1 cellular context compared by ENCODE assay signal in the genomic region with DNA sequence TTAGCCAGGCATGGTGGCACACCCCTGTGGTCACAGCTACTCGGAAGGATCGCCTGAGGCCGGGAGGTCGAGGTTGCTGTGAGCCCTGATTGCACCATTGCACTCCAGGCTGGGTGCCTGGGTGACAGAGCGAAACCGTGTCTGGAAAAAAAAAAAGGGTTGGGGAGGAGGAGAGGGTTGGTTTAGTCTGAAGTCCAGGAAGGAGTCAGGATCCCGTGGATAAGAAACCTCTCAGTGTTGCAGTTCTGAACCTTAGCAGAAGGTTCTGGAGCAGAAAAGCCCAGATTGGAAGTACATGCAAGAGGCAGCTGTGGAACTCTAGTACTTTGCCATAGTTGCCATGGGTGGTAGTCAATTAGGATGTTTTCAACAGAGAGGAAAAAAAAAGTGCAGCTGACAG.
A peak's percentile ranks its signal among the peaks of the same experiment; 100 is the strongest.
TF ChIP-seq lines count a peak whose summit lies in the region.

No MANE protein-coding gene starts in this region.

TF ChIP-seq in K562, 482 proteins besides CTCF, POLR2A, EP300 and RAD21 (continued from another document):
- TF ChIP-seq, protein P1, sequence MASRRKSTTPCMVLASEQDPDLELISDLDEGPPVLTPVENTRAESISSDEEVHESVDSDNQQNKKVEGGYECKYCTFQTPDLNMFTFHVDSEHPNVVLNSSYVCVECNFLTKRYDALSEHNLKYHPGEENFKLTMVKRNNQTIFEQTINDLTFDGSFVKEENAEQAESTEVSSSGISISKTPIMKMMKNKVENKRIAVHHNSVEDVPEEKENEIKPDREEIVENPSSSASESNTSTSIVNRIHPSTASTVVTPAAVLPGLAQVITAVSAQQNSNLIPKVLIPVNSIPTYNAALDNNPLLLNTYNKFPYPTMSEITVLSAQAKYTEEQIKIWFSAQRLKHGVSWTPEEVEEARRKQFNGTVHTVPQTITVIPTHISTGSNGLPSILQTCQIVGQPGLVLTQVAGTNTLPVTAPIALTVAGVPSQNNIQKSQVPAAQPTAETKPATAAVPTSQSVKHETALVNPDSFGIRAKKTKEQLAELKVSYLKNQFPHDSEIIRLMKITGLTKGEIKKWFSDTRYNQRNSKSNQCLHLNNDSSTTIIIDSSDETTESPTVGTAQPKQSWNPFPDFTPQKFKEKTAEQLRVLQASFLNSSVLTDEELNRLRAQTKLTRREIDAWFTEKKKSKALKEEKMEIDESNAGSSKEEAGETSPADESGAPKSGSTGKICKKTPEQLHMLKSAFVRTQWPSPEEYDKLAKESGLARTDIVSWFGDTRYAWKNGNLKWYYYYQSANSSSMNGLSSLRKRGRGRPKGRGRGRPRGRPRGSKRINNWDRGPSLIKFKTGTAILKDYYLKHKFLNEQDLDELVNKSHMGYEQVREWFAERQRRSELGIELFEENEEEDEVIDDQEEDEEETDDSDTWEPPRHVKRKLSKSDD (conservative IDR thresholded peaks at IDR 0.05; ENCODE audit: low read length), result no peak
- TF ChIP-seq ZNF384 (IDR thresholded peaks at IDR 0.05; ENCODE audit: low read depth, low read length) (peak; percentile 79), KDM1A (IDR thresholded peaks at IDR 0.05) (no peak), KAT2B (IDR thresholded peaks at IDR 0.05; ENCODE audit: low read depth, low read length) (no peak), ZNF79 (CRISPR knock-in tag; IDR thresholded peaks at IDR 0.05; ENCODE audit: low read depth) (no peak), FOSL1 (tag; conservative IDR thresholded peaks at IDR 0.05) (peak; percentile 38; the same call in 1 of the 2 replicates), CEBPB (tag; IDR thresholded peaks at IDR 0.05) (peak; percentile 59; the same call in 1 of the 2 replicates), HDAC1 (IDR thresholded peaks at IDR 0.05) (0 out of 4 replicates have a peak, but pooled peaks of 1 of the 2 experiments have one; percentile 9), SMARCA5 (IDR thresholded peaks at IDR 0.05) (no peak), ZNF766 (CRISPR knock-in tag; conservative IDR thresholded peaks at IDR 0.05) (peak; percentile 97), FOXK2 (conservative IDR thresholded peaks at IDR 0.05 in 1 of 2, IDR thresholded peaks at IDR 0.05 in 1 of 2; ENCODE audit: low read depth in 2 of 2) (0 out of 4 replicates have a peak, but pooled peaks have one; percentile 11 to 17), SMARCA4 (IDR thresholded peaks at IDR 0.05) (peak; percentile 12; the same call in 1 of the 2 replicates)
- TF ChIP-seq, protein P2, sequence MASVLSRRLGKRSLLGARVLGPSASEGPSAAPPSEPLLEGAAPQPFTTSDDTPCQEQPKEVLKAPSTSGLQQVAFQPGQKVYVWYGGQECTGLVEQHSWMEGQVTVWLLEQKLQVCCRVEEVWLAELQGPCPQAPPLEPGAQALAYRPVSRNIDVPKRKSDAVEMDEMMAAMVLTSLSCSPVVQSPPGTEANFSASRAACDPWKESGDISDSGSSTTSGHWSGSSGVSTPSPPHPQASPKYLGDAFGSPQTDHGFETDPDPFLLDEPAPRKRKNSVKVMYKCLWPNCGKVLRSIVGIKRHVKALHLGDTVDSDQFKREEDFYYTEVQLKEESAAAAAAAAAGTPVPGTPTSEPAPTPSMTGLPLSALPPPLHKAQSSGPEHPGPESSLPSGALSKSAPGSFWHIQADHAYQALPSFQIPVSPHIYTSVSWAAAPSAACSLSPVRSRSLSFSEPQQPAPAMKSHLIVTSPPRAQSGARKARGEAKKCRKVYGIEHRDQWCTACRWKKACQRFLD (CRISPR knock-in tag; IDR thresholded peaks at IDR 0.05), result peak; percentile 38; the same call in 1 of the 2 replicates
- TF ChIP-seq, protein P3, sequence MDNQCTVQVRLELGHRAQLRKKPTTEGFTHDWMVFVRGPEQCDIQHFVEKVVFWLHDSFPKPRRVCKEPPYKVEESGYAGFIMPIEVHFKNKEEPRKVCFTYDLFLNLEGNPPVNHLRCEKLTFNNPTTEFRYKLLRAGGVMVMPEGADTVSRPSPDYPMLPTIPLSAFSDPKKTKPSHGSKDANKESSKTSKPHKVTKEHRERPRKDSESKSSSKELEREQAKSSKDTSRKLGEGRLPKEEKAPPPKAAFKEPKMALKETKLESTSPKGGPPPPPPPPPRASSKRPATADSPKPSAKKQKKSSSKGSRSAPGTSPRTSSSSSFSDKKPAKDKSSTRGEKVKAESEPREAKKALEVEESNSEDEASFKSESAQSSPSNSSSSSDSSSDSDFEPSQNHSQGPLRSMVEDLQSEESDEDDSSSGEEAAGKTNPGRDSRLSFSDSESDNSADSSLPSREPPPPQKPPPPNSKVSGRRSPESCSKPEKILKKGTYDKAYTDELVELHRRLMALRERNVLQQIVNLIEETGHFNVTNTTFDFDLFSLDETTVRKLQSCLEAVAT (IDR thresholded peaks at IDR 0.05), result peak in 1 of 2 experiments; percentile 55; a peak in 1 of 4 replicates
- TF ChIP-seq, protein P4, sequence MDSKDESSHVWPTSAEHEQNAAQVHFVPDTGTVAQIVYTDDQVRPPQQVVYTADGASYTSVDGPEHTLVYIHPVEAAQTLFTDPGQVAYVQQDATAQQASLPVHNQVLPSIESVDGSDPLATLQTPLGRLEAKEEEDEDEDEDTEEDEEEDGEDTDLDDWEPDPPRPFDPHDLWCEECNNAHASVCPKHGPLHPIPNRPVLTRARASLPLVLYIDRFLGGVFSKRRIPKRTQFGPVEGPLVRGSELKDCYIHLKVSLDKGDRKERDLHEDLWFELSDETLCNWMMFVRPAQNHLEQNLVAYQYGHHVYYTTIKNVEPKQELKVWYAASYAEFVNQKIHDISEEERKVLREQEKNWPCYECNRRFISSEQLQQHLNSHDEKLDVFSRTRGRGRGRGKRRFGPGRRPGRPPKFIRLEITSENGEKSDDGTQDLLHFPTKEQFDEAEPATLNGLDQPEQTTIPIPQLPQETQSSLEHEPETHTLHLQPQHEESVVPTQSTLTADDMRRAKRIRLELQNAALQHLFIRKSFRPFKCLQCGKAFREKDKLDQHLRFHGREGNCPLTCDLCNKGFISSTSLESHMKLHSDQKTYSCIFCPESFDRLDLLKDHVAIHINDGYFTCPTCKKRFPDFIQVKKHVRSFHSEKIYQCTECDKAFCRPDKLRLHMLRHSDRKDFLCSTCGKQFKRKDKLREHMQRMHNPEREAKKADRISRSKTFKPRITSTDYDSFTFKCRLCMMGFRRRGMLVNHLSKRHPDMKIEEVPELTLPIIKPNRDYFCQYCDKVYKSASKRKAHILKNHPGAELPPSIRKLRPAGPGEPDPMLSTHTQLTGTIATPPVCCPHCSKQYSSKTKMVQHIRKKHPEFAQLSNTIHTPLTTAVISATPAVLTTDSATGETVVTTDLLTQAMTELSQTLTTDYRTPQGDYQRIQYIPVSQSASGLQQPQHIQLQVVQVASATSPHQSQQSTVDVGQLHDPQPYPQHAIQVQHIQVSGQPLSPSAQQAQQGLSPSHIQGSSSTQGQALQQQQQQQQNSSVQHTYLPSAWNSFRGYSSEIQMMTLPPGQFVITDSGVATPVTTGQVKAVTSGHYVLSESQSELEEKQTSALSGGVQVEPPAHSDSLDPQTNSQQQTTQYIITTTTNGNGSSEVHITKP (IDR thresholded peaks at IDR 0.05; ENCODE audit: partially characterized antibody), result peak; percentile 79
